26 cellular contexts compared by ENCODE assay signal in genomic region chr20:18609741-18610140, GRCh38.
"Had no signal": no experiment of that assay in that cellular context is flagged by ENCODE, and none has a peak within 500 bp of the region (broad histone marks: within the 10 kb centered on the region; RNA-seq: fewer than 3 reads in every experiment).

No MANE protein-coding gene starts in this region.

- H3K9me3 ChIP-seq: esophagus muscularis mucosa, right lobe of liver, stomach, thyroid gland, vagina had no signal

- H3K27ac ChIP-seq: coronary artery, esophagus muscularis mucosa, neural progenitor cell, parathyroid adenoma, right lobe of liver, stomach, thyroid gland, vagina had no signal

- H3K36me3 ChIP-seq: neural progenitor cell, right lobe of liver, vagina had no signal

- H3K9me3 Mint-ChIP-seq: effector memory CD8-positive, alpha-beta T cell; naive thymus-derived CD4-positive, alpha-beta T cell; neural progenitor cell had no signal

- H3K9ac ChIP-seq: neural progenitor cell, parathyroid adenoma had no signal

- H3K4me3 Mint-ChIP-seq: effector memory CD8-positive, alpha-beta T cell; immature natural killer cell; naive thymus-derived CD4-positive, alpha-beta T cell; nephron; neural progenitor cell had no signal

- H3K4me1 Mint-ChIP-seq: immature natural killer cell, nephron, neural progenitor cell had no signal

- H3K79me2 ChIP-seq: parathyroid adenoma had no signal

- H2AFZ ChIP-seq: neural progenitor cell, parathyroid adenoma had no signal

- DNase-seq: effector memory CD8-positive, alpha-beta T cell; foreskin melanocyte; hypothalamus; immature natural killer cell; islet precursor cell; mesendoderm; midbrain; naive thymus-derived CD4-positive, alpha-beta T cell; right lobe of liver; small intestine; stimulated activated CD4-positive, alpha-beta T cell treated with anti-CD3 and anti-CD28 coated beads, Interleukin-15, amount 100 ng/mL, for 24 hours; stimulated activated CD4-positive, alpha-beta T cell treated with anti-CD3 and anti-CD28 coated beads, Interleukin-4, amount 100 ng/mL, for 1 hour; stimulated activated CD8-positive, alpha-beta memory T cell treated with anti-CD3 and anti-CD28 coated beads, Interleukin-4, amount 100 ng/mL, for 48 hours; stimulated activated naive CD4-positive, alpha-beta T cell treated with Interleukin-2 at 50 U/mL for 16 hours; stomach; thyroid gland; trophoblast cell had no signal

- H3K4me2 ChIP-seq: neural progenitor cell had no signal

- H3K4me3 ChIP-seq: coronary artery, esophagus muscularis mucosa, lung, neural progenitor cell, right lobe of liver, stomach, thyroid gland, vagina had no signal

- H3K27ac Mint-ChIP-seq: nephron, neural progenitor cell, progenitor cell of endocrine pancreas had no signal

- H3K4me1 ChIP-seq: neural progenitor cell, parathyroid adenoma, right lobe of liver had no signal

- FAIRE-seq: endometrium, small intestine had no signal

- H3K27me3 ChIP-seq: esophagus muscularis mucosa, neural progenitor cell, right lobe of liver, stomach, thyroid gland, vagina had no signal

- H3K27me3 Mint-ChIP-seq: effector memory CD8-positive, alpha-beta T cell; naive thymus-derived CD4-positive, alpha-beta T cell; progenitor cell of endocrine pancreas had no signal
